22 cellular contexts compared by ENCODE assay signal in the genomic region with DNA sequence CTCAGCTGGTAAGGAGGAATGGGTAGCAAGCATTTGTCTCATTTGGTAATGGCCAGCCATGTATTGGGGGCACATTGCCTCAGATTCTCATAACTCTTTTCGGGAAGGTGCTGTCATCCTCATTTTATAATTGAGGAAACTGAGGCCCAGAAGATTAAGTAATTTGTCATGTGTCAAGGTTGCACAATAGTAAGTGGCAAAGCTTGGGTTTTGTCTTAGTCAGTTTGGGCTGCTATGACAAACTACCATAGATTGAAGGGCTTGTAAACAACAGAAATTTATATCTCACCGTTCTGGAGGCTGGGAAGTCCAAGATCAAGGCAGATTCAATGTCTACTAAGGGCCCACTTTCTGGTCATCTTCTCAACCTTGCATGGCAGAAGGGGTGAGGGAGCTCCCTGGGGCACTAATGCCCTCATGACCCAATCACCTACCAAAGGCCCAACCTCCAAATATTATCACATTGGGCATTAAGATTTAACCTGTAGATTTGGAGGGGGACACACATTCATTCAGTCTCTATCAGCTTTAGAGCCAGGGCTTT.
DNase-seq lines count a peak whose midpoint lies in the region; ATAC-seq, FAIRE-seq and TF ChIP-seq lines count a peak whose summit lies in the region.
"Had no signal": no experiment of that assay in that cellular context is flagged by ENCODE, and none has a peak within 500 bp of the region (broad histone marks: within the 10 kb centered on the region; RNA-seq: fewer than 3 reads in every experiment).

No MANE protein-coding gene starts in this region.

- POLR2A ChIA-PET in K562 (lab: Yijun Ruan, JAX) = interaction anchor here (0.6 kb wide), 1 partner anchor 30 kb away, joined by 4 read pairs; no protein-coding TSS in a partner anchor

- H3K4me1 Mint-ChIP-seq in endothelial cell (ENCODE audit: unreplicated experiment) = peaks cover 90% of the 10 kb centered on the region

- no TSS peak for BruUV-seq in K562 (replicated peaks; lab: Mats Ljungman, UMichigan)

- TF ChIP-seq EP300 in K562 (IDR thresholded peaks at IDR 0.05; ENCODE audit: low read length) = no peak

- H3K27ac ChIP-seq in BLaER1 = peak overlapping the region; percentile 36; the same call in 1 of the 2 replicates
- no peak overlapping the region for H3K27ac ChIP-seq in K562 (ENCODE audit: extremely low read depth, low read depth, low read length)
- peak overlapping the region in 5 of 8 donors; percentile 34 to 70 (median 48) for H3K27ac ChIP-seq in spleen

- 0% methylated on average over 2 of the region's 2 CpGs for WGBS in K562 (ENCODE audit: insufficient coverage, low coverage, missing lambda C conversion rate)
- WGBS in spleen, 5 donors = 35 to 87% (median 84%) methylated on average over 2 of the region's 2 CpGs

- H3K79me2 ChIP-seq in K562 (ENCODE audit: control insufficient read depth, insufficient read depth, low read length) = no peaks in the 10 kb centered on the region

- H3K4me3 Mint-ChIP-seq in endothelial cell (ENCODE audit: unreplicated experiment) = no peak overlapping the region
- H3K4me3 Mint-ChIP-seq: B cell; CD8-positive, alpha-beta T cell had no signal

- in situ Hi-C loops in K562 (cut with MboI) = no loop called here

- no peak for ATAC-seq in K562
- no peak for ATAC-seq in esophagus mucosa
- no peak for ATAC-seq in GM18870 (IDR thresholded peaks at IDR 0.05; ENCODE audit: unreplicated experiment)
- ATAC-seq in HG02970 (IDR thresholded peaks at IDR 0.05; ENCODE audit: low FRiP score, unreplicated experiment) = no peak
- ATAC-seq: CD8-positive, alpha-beta T cell had no signal

- no peak for TF ChIP-seq CTCF in K562 (IDR thresholded peaks at IDR 0.05 in 2 of 3, conservative IDR thresholded peaks at IDR 0.05 in 1 of 3; ENCODE audit: insufficient read depth in 2 of 3, low read depth in 1 of 3, low read length in 3 of 3)
- TF ChIP-seq CTCF in endothelial cell (IDR thresholded peaks at IDR 0.05; ENCODE audit: unreplicated experiment) = no peak
- no peak for TF ChIP-seq CTCF in spleen (IDR thresholded peaks at IDR 0.05 in 8 of 11, conservative IDR thresholded peaks at IDR 0.05 in 3 of 11)

- H3K4me1 ChIP-seq in BLaER1 (peaks cover 76% of the 10 kb centered on the region), K562 (replicated peaks in 1 of 2; ENCODE audit: control insufficient read depth in 2 of 2, insufficient read depth in 2 of 2, low read length in 2 of 2) (no peaks in the 10 kb centered on the region), spleen (peaks cover 6 to 35% (median 14%) of the 10 kb centered on the region in 6 donors)

- peaks cover 3% of the 10 kb centered on the region for H3K36me3 Mint-ChIP-seq in endothelial cell (ENCODE audit: low read depth, unreplicated experiment)
- H3K36me3 Mint-ChIP-seq: CD14-positive monocyte; CD8-positive, alpha-beta T cell had no signal

- TF ChIP-seq POLR2A in K562 (conservative IDR thresholded peaks at IDR 0.05) (no peak), spleen (IDR thresholded peaks at IDR 0.05) (no peak)

- DNase-seq in K562 (ENCODE audit: extremely low read depth in 1 of 4, low spot score in 3 of 4) = no peak
- DNase-seq in endothelial cell (ENCODE audit: low spot score) = no peak
- no peak for DNase-seq in spleen
- DNase-seq in NCI-H748 (lab: John Stamatoyannopoulos, UW; ENCODE audit: unreplicated experiment) = no peak
- DNase-seq: CD8-positive, alpha-beta T cell; COR-L47; DMS153; DMS79 treated with DMSO at 0.1 percent for 48 hours; EL; GOT3 had no signal

- no peaks in the 10 kb centered on the region for H3K27me3 ChIP-seq in BLaER1
- H3K27me3 ChIP-seq in K562 (ENCODE audit: control insufficient read depth in 2 of 2, insufficient read depth in 2 of 2, low read length in 2 of 2) = no peaks in the 10 kb centered on the region
- no peaks in the 10 kb centered on the region for H3K27me3 ChIP-seq in spleen (replicated peaks in 1 of 7)

- intact Hi-C loops in K562 (cut with micrococcal nuclease) (no loop called here), spleen (cut with DNase I; ENCODE audit: low total_unique reads) (no loop called here)

- no peak overlapping the region for H2AFZ ChIP-seq in K562 (ENCODE audit: low read depth, low read length)

- H3K4me3 ChIP-seq in BLaER1 (no peak overlapping the region), K562 (no peak overlapping the region), spleen (no peak overlapping the region)
- H3K4me3 ChIP-seq: HAP-1 had no signal

- H3K9me3 Mint-ChIP-seq in endothelial cell (ENCODE audit: unreplicated experiment) = no peaks in the 10 kb centered on the region
- H3K9me3 Mint-ChIP-seq: CD8-positive, alpha-beta T cell had no signal

- peaks cover 9% of the 10 kb centered on the region for H3K27me3 Mint-ChIP-seq in endothelial cell (ENCODE audit: unreplicated experiment)
- H3K27me3 Mint-ChIP-seq: B cell had no signal

- H3K4me2 ChIP-seq in BLaER1 (peak overlapping the region; percentile 81), K562 (ENCODE audit: insufficient read depth, low read length) (no peak overlapping the region)

- CTCF ChIA-PET in K562 (lab: Yijun Ruan, JAX; ENCODE audit: low intra/inter-chr PET ratio) = no interaction called here

- H3K9me3 ChIP-seq in BLaER1 (no peaks in the 10 kb centered on the region), K562 (replicated peaks; ENCODE audit: control insufficient read depth, insufficient read depth, low read depth, low read length) (no peaks in the 10 kb centered on the region), spleen (no peaks in the 10 kb centered on the region)
- H3K9me3 ChIP-seq: HAP-1 had no signal

- H3K36me3 ChIP-seq in BLaER1 (no peaks in the 10 kb centered on the region), K562 (ENCODE audit: control insufficient read depth, insufficient read depth, low read length) (no peaks in the 10 kb centered on the region), spleen (no peaks in the 10 kb centered on the region)
- H3K36me3 ChIP-seq: HAP-1 had no signal

- no peaks in the 10 kb centered on the region for H4K20me1 ChIP-seq in BLaER1
- H4K20me1 ChIP-seq in K562 (replicated peaks; ENCODE audit: control insufficient read depth, insufficient read depth, low read length) = no peaks in the 10 kb centered on the region

- no peak for FAIRE-seq in K562 (lab: Jason Lieb, UNC)
- FAIRE-seq: D721Med, G401.6, GM12891, GM19239, HTR-8/SVneo had no signal

- no peak overlapping the region; the same call in 1 of the 2 replicates for H3K9ac ChIP-seq in BLaER1
- H3K9ac ChIP-seq in K562 (ENCODE audit: insufficient read depth in 1 of 2, low read depth in 2 of 2, low read length in 2 of 2) = no peak overlapping the region

- H3K9me1 ChIP-seq in K562 (ENCODE audit: control insufficient read depth, insufficient read depth, low read length) = no peaks in the 10 kb centered on the region

- H3K27ac Mint-ChIP-seq in endothelial cell (ENCODE audit: unreplicated experiment) = peak overlapping the region; percentile 84
- H3K27ac Mint-ChIP-seq: B cell; CD8-positive, alpha-beta T cell had no signal

- TF ChIP-seq RAD21 in K562 (CRISPR knock-in tag; conservative IDR thresholded peaks at IDR 0.05 in 1 of 2, IDR thresholded peaks at IDR 0.05 in 1 of 2) = no peak

TF ChIP-seq in K562, 482 proteins besides CTCF, POLR2A, EP300 and RAD21:
- TF ChIP-seq RB1 (IDR thresholded peaks at IDR 0.05; ENCODE audit: low read depth) (no peak), NFYB (IDR thresholded peaks at IDR 0.05; ENCODE audit: extremely low read depth, insufficient read length) (no peak), CEBPB (tag; IDR thresholded peaks at IDR 0.05) (peak; percentile 33; the same call in 1 of the 2 replicates)
